In genomic region chr16:80540516-80541305, GRCh38 we compare ENCODE assay signal across 1 cellular context.
TF ChIP-seq lines count a peak whose summit lies in the region.

Gene DYNLRB2 (plus strand): TSS chr16:80540993. CDS start chr16:80541077, 84 bp downstream.

TF ChIP-seq in A549, 52 proteins besides CTCF, POLR2A, EP300 and RAD21 (continued from another document):
- TF ChIP-seq ELK1 (IDR thresholded peaks at IDR 0.05; ENCODE audit: low read depth, low read length), result no peak
- TF ChIP-seq NFE2L2 (conservative IDR thresholded peaks at IDR 0.05; ENCODE audit: low read length), result peak; percentile 66
- TF ChIP-seq MAZ (IDR thresholded peaks at IDR 0.05; ENCODE audit: borderline replicate concordance, low read depth, low read length), result no peak
- TF ChIP-seq CHD4 (IDR thresholded peaks at IDR 0.05; ENCODE audit: borderline replicate concordance), result no peak
- no peak for TF ChIP-seq ZFP36 (IDR thresholded peaks at IDR 0.05; ENCODE audit: borderline replicate concordance, partially characterized antibody)
- no peak for TF ChIP-seq SREBF2 (IDR thresholded peaks at IDR 0.05)
- TF ChIP-seq JUN (IDR thresholded peaks at IDR 0.05), result peak; percentile 30 to 60; a peak in 3 of 5 replicates
- TF ChIP-seq NR3C1 (IDR thresholded peaks at IDR 0.05), result no peak
- no peak for TF ChIP-seq ATOH8 (CRISPR knock-in tag; IDR thresholded peaks at IDR 0.05; ENCODE audit: low read depth)
- TF ChIP-seq HES2 (IDR thresholded peaks at IDR 0.05), result no peak
- peak; percentile 96 for TF ChIP-seq MAX (IDR thresholded peaks at IDR 0.05)
- TF ChIP-seq GATA3 (IDR thresholded peaks at IDR 0.05; ENCODE audit: borderline replicate concordance), result no peak
- no peak for TF ChIP-seq TFCP2L1 (CRISPR knock-in tag; IDR thresholded peaks at IDR 0.05)
- no peak for TF ChIP-seq RFX5 (IDR thresholded peaks at IDR 0.05)
- TF ChIP-seq PHF8 (IDR thresholded peaks at IDR 0.05; ENCODE audit: borderline replicate concordance, low read depth), result peak; percentile 76; the same call in 1 of the 2 replicates
- TF ChIP-seq JUNB (IDR thresholded peaks at IDR 0.05), result no peak
- no peak for TF ChIP-seq NPAS2 (CRISPR knock-in tag; IDR thresholded peaks at IDR 0.05; ENCODE audit: borderline replicate concordance)
- TF ChIP-seq RNF2 (IDR thresholded peaks at IDR 0.05; ENCODE audit: borderline replicate concordance, low read depth), result no peak
- no peak for TF ChIP-seq HOXA7 (CRISPR knock-in tag; IDR thresholded peaks at IDR 0.05)
- no peak for TF ChIP-seq REST (IDR thresholded peaks at IDR 0.05)
- TF ChIP-seq ZNF302 (CRISPR knock-in tag; IDR thresholded peaks at IDR 0.05), result no peak
- no peak for TF ChIP-seq HDAC2 (IDR thresholded peaks at IDR 0.05)
- TF ChIP-seq ESRRA (IDR thresholded peaks at IDR 0.05; ENCODE audit: borderline replicate concordance, low read length), result no peak
- peak; percentile 94 for TF ChIP-seq MAFK (IDR thresholded peaks at IDR 0.05; ENCODE audit: partially characterized antibody)
- no peak for TF ChIP-seq POLR2AphosphoS2 (conservative IDR thresholded peaks at IDR 0.05; ENCODE audit: low read length)
- TF ChIP-seq CEBPB (IDR thresholded peaks at IDR 0.05), result no peak
- peak; percentile 88 for TF ChIP-seq E2F6 (IDR thresholded peaks at IDR 0.05; ENCODE audit: borderline replicate concordance, low read depth)
- peak; percentile 48; the same call in 1 of the 2 replicates for TF ChIP-seq USF2 (IDR thresholded peaks at IDR 0.05)
- TF ChIP-seq FOSL2 (IDR thresholded peaks at IDR 0.05), result no peak
- peak; percentile 22; the same call in 1 of the 2 replicates for TF ChIP-seq FOSL2 (CRISPR knock-in tag; IDR thresholded peaks at IDR 0.05)
- TF ChIP-seq CHD2 (IDR thresholded peaks at IDR 0.05; ENCODE audit: low read length, partially characterized antibody), result no peak
- 0 out of 2 replicates have a peak, but pooled peaks have one; percentile 14 for TF ChIP-seq EHF (CRISPR knock-in tag; IDR thresholded peaks at IDR 0.05)
